ENCODE assay signal across 1 cellular context in the genomic region with DNA sequence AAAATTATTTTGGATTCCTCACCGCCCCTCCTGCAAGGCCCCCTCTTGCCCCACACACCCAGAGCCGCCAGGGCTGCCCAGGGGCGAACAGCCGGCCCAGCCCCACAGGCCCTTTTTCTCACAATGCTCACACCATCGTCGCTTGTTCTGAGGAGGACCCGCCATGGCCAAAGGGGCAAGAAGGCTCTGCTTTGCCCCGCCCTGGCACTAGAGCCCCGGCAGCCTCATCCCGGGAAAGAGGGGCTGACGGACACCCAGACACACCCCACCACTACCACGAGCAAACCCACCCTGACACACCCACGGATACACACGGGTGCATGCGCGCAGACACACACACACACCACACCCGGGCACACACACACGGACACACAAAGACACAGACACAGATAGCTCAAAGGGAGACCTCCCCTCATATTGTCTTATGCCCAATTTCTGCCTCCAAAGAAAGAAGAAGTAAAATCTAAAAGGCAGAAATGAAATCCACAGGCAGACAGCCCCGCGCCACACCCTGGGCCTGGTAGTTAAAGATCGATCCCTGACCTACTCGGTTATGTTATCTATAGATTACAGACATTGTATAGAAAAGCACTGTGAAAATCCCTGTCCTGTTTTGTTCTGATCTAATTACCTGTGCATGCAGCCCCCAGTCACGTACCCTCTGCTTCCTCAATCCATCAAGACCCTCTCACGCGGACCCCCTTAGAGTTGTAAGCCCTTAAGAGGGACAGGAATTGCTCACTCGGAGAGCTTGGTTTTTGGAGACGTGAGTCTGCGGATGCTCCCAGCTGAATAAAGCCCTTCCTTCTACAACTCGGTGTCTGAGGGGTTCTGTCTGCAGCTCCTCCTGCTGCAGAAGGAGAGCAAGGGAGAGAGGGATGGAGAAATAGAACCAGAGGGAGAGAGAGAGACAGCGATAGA.
TF ChIP-seq lines count a peak whose summit lies in the region.

No MANE protein-coding gene starts in this region.

TF ChIP-seq in K562, 482 proteins besides CTCF, POLR2A, EP300 and RAD21:
- TF ChIP-seq CBFA2T3 (IDR thresholded peaks at IDR 0.05), result peak; percentile 22
